Comparison of ENCODE assay signal across 9 cellular contexts in genomic region chr10:110007171-110007700, GRCh38. TPM values are rescaled to one million over a fixed set of nuclear protein-coding genes. Genes with fewer than 3 reads are reported as not detected.
DNase-seq lines count a peak whose midpoint lies in the region; ATAC-seq and TF ChIP-seq lines count a peak whose summit lies in the region.
"Had no signal": no experiment of that assay in that cellular context is flagged by ENCODE, and none has a peak within 500 bp of the region (broad histone marks: within the 10 kb centered on the region; RNA-seq: fewer than 3 reads in every experiment).

No MANE protein-coding gene starts in this region.

- H3K9ac ChIP-seq in SK-N-MC (ENCODE audit: insufficient read length) (peak overlapping the region; percentile 68), endodermal cell (ENCODE audit: extremely low read depth, low read length, poor library complexity, severe bottlenecking) (peak overlapping the region; percentile 67)

- H3K27ac ChIP-seq in SK-N-MC: peak overlapping the region; percentile 64
- peak overlapping the region; percentile 59 for H3K27ac ChIP-seq in endodermal cell (ENCODE audit: low read depth, low read length)
- peak overlapping the region; percentile 86 to 96 (median 92) for H3K27ac ChIP-seq in upper lobe of left lung

- no peak for TF ChIP-seq EP300 in upper lobe of left lung (IDR thresholded peaks at IDR 0.05)

- intact Hi-C loops in Right ventricle myocardium inferior (cut with DNase I): loop anchor here (2.0 to 10.0 kb wide), 8 partner anchors 40 to 268 kb away; partner anchors contain the start of gene XPNPEP1
- intact Hi-C loops in cardiac septum (cut with DNase I): loop anchor here (2.0 to 10.0 kb wide), 3 partner anchors 112 to 498 kb away; no protein-coding TSS in a partner anchor

- DNase-seq in Right ventricle myocardium inferior (ENCODE audit: missing footprints) (no peak), cardiac septum (ENCODE audit: low spot score) (no peak), SK-N-MC (ENCODE audit: low read depth, low spot score) (no peak), endodermal cell (no peak), upper lobe of left lung (peak in 1 of 2 donors; percentile 44)
- no peak for DNase-seq in effector CD4-positive, alpha-beta T cell

- H3K27me3 ChIP-seq in endodermal cell (ENCODE audit: control insufficient read depth, insufficient read depth, low read length, poor library complexity, severe bottlenecking): peaks cover 4% of the 10 kb centered on the region
- H3K27me3 ChIP-seq in neuron (ENCODE audit: insufficient read depth, low read length): no peaks in the 10 kb centered on the region
- H3K27me3 ChIP-seq in upper lobe of left lung: no peaks in the 10 kb centered on the region

- no peaks in the 10 kb centered on the region for H3K27me3 Mint-ChIP-seq in endodermal cell (ENCODE audit: insufficient read depth)
- H3K27me3 Mint-ChIP-seq: stimulated activated naive CD8-positive, alpha-beta T cell treated with anti-CD3 and anti-CD28 coated beads, Interleukin-15, Interleukin-2, amounts not matched to agents 100 ng/mL and 50 ng/mL, for 24 hours had no signal

- H3K4me3 ChIP-seq in SK-N-MC (peak overlapping the region; percentile 83), endodermal cell (ENCODE audit: low read length) (peak overlapping the region; percentile 73), neuron (ENCODE audit: low read length) (peak overlapping the region; percentile 67), upper lobe of left lung (peak overlapping the region; percentile 74 to 98 (median 90))

- no peak for TF ChIP-seq POLR2A in upper lobe of left lung (IDR thresholded peaks at IDR 0.05)

- peaks cover 21% of the 10 kb centered on the region for H3K4me1 ChIP-seq in endodermal cell (ENCODE audit: control insufficient read depth, insufficient read depth, low read length)
- H3K4me1 ChIP-seq in neuron (ENCODE audit: insufficient read depth, low read length): peaks cover 59% of the 10 kb centered on the region
- peaks cover 27 to 58% (median 39%) of the 10 kb centered on the region in 4 donors for H3K4me1 ChIP-seq in upper lobe of left lung

- ATAC-seq in Right ventricle myocardium inferior: peak; percentile 51
- ATAC-seq in HG03039 (IDR thresholded peaks at IDR 0.05; ENCODE audit: unreplicated experiment): peak; percentile 35
- peak; percentile 52 to 76 for ATAC-seq in upper lobe of left lung (ENCODE audit: low FRiP score in 2 of 2)

- TF ChIP-seq CTCF in endodermal cell (conservative IDR thresholded peaks at IDR 0.05) (no peak), upper lobe of left lung (IDR thresholded peaks at IDR 0.05) (no peak)

- no peaks in the 10 kb centered on the region for H3K9me3 Mint-ChIP-seq in endodermal cell
- H3K9me3 Mint-ChIP-seq: stimulated activated naive CD8-positive, alpha-beta T cell treated with anti-CD3 and anti-CD28 coated beads, Interleukin-15, Interleukin-2, amounts not matched to agents 100 ng/mL and 50 ng/mL, for 24 hours had no signal

- H3K27ac Mint-ChIP-seq in endodermal cell: no peak overlapping the region

- H3K4me1 Mint-ChIP-seq in endodermal cell: peaks cover 43% of the 10 kb centered on the region

- no peak overlapping the region for H3K4me3 Mint-ChIP-seq in endodermal cell
- H3K4me3 Mint-ChIP-seq: stimulated activated naive CD8-positive, alpha-beta T cell treated with anti-CD3 and anti-CD28 coated beads, Interleukin-15, Interleukin-2, amounts not matched to agents 100 ng/mL and 50 ng/mL, for 24 hours had no signal

- WGBS in endodermal cell (ENCODE audit: insufficient coverage in 1 of 2, insufficient read length in 1 of 2), 2 experiments: 2 to 6% methylated on average over 14 to 40 of the region's 40 CpGs
- WGBS in upper lobe of left lung, 2 donors: 4% methylated on average over 29 of the region's 40 CpGs; no CpG with 5 or more reads in 1 of the 2 donors

- peak overlapping the region; percentile 75 for H2AFZ ChIP-seq in neuron (ENCODE audit: low read depth, low read length)

- H3K9me3 ChIP-seq in SK-N-MC (ENCODE audit: low read depth, low read length) (no peaks in the 10 kb centered on the region), endodermal cell (ENCODE audit: control insufficient read depth, low read length) (no peaks in the 10 kb centered on the region), neuron (ENCODE audit: low read length) (no peaks in the 10 kb centered on the region), upper lobe of left lung (no peaks in the 10 kb centered on the region)

- H3K36me3 ChIP-seq in SK-N-MC (ENCODE audit: insufficient read depth, low read length) (no peaks in the 10 kb centered on the region), endodermal cell (ENCODE audit: control insufficient read depth, insufficient read depth, low read length) (no peaks in the 10 kb centered on the region), neuron (ENCODE audit: insufficient read depth, low read length) (no peaks in the 10 kb centered on the region), upper lobe of left lung (no peaks in the 10 kb centered on the region)

- H3K36me3 Mint-ChIP-seq in endodermal cell (ENCODE audit: low read depth): no peaks in the 10 kb centered on the region

RNA-seq across cellular contexts. Expression of gene ADD3, which starts 0.5 kb away (rescaled TPM):
- total RNA-seq in Right ventricle myocardium inferior (121 TPM), cardiac septum (77.2 TPM), endodermal cell (100 to 1,000 TPM; 183 to 241 TPM), upper lobe of left lung (100 to 1,000 TPM in 2 of 6 donors, 10 to 100 TPM in 4; 34.1 to 229 (median 61.0) TPM)
- polyA plus RNA-seq in endodermal cell (2013, experiment 1 of 2): 105 TPM
- 104 TPM for polyA plus RNA-seq in endodermal cell (2013, experiment 2 of 2)
